13 cellular contexts compared by ENCODE assay signal in genomic region chr17:38667787-38668122, GRCh38.
"Had no signal": no experiment of that assay in that cellular context is flagged by ENCODE, and none has a peak within 500 bp of the region (broad histone marks: within the 10 kb centered on the region; RNA-seq: fewer than 3 reads in every experiment).

No MANE protein-coding gene starts in this region.

- FAIRE-seq: pancreas, urothelium cell line had no signal

- H3K4me3 Mint-ChIP-seq: activated CD4-positive, alpha-beta memory T cell treated with anti-CD3 and anti-CD28 coated beads for 36 hours; activated CD8-positive, alpha-beta memory T cell treated with anti-CD3 and anti-CD28 coated beads, Interleukin-2, amount 10 ng/mL, durations not matched to agents 7 days and 5 days; activated naive CD4-positive, alpha-beta T cell treated with anti-CD3 and anti-CD28 coated beads, Interleukin-2, amount 10 ng/mL, durations not matched to agents 7 days and 5 days; T-cell had no signal

- H3K36me3 ChIP-seq: adrenal gland, heart left ventricle, pancreas, stomach had no signal

- H3K27ac ChIP-seq: adrenal gland, heart left ventricle, pancreas, stomach, testis had no signal

- DNase-seq: cortex of kidney had no signal

- H3K9me3 ChIP-seq: adrenal gland, heart left ventricle, pancreas, stomach, testis had no signal

- H3K9me3 Mint-ChIP-seq: activated CD4-positive, alpha-beta memory T cell treated with anti-CD3 and anti-CD28 coated beads for 36 hours; activated naive CD4-positive, alpha-beta T cell treated with anti-CD3 and anti-CD28 coated beads, Interleukin-2, amount 10 ng/mL, durations not matched to agents 7 days and 5 days; activated T-helper 2 cell treated with anti-CD3 and anti-CD28 coated beads, Interferon-gamma antibody, Interleukin-2, Interleukin-4, amounts not matched to agents 10 μg/mL and 5 μg/mL and 100 μg/mL, durations not matched to agents 14 hours and 24 hours and 36 hours; T-cell had no signal

- H3K4me3 ChIP-seq: adrenal gland, heart left ventricle, lung, pancreas, stomach, testis had no signal

- H3K36me3 Mint-ChIP-seq: activated CD8-positive, alpha-beta memory T cell treated with anti-CD3 and anti-CD28 coated beads, Interleukin-2, amount 10 ng/mL, durations not matched to agents 7 days and 5 days; activated naive CD4-positive, alpha-beta T cell treated with anti-CD3 and anti-CD28 coated beads, Interleukin-2, amount 10 ng/mL, durations not matched to agents 7 days and 5 days; T-cell had no signal

- H3K4me1 ChIP-seq: adrenal gland, heart left ventricle, pancreas had no signal

- H3K27ac Mint-ChIP-seq: activated CD4-positive, alpha-beta memory T cell treated with anti-CD3 and anti-CD28 coated beads for 36 hours; activated CD8-positive, alpha-beta memory T cell treated with anti-CD3 and anti-CD28 coated beads, Interleukin-2, amount 10 ng/mL, durations not matched to agents 7 days and 5 days; activated naive CD4-positive, alpha-beta T cell treated with anti-CD3 and anti-CD28 coated beads, Interleukin-2, amount 10 ng/mL, durations not matched to agents 7 days and 5 days; activated T-helper 2 cell treated with anti-CD3 and anti-CD28 coated beads, Interferon-gamma antibody, Interleukin-2, Interleukin-4, amounts not matched to agents 10 μg/mL and 5 μg/mL and 100 μg/mL, durations not matched to agents 14 hours and 24 hours and 36 hours; T-cell had no signal

- H3K27me3 ChIP-seq: pancreas, testis had no signal
